ENCODE assay signal across 8 cellular contexts in genomic region chr9:99807276-99807852, GRCh38. TPM values are rescaled to one million over a fixed set of nuclear protein-coding genes. Genes with fewer than 3 reads are reported as not detected.
A peak's percentile ranks its signal among the peaks of the same experiment; 100 is the strongest.
DNase-seq lines count a peak whose midpoint lies in the region; ATAC-seq and TF ChIP-seq lines count a peak whose summit lies in the region.

No MANE protein-coding gene starts in this region.

- H3K4me1 ChIP-seq in HAP-1 (peaks cover 7% of the 10 kb centered on the region), lower lobe of right lung (no peaks in the 10 kb centered on the region)

- no peaks in the 10 kb centered on the region for H3K27me3 ChIP-seq in HAP-1 (ENCODE audit: low read depth)
- H3K27me3 ChIP-seq in lower lobe of right lung (ENCODE audit: low read depth): no peaks in the 10 kb centered on the region

- H3K27ac ChIP-seq in VCaP (peak overlapping the region; percentile 70), lower lobe of right lung (no peak overlapping the region)

- intact Hi-C loops in lower lobe of right lung (cut with DNase I): no loop called here

- no peaks in the 10 kb centered on the region for H3K9me3 ChIP-seq in HAP-1
- H3K9me3 ChIP-seq in lower lobe of right lung: no peaks in the 10 kb centered on the region

- ATAC-seq in lower lobe of right lung (peak; percentile 68 to 84), GM18858 (IDR thresholded peaks at IDR 0.05; ENCODE audit: unreplicated experiment) (no peak)

- H3K36me3 ChIP-seq in HAP-1 (replicated peaks): no peaks in the 10 kb centered on the region
- no peaks in the 10 kb centered on the region for H3K36me3 ChIP-seq in lower lobe of right lung

- H3K4me3 ChIP-seq in HAP-1 (no peak overlapping the region), lower lobe of right lung (no peak overlapping the region)

- peak; percentile 80 for TF ChIP-seq CTCF in VCaP (conservative IDR thresholded peaks at IDR 0.05)
- peak; percentile 77 for TF ChIP-seq CTCF in lower lobe of right lung (IDR thresholded peaks at IDR 0.05)

- DNase-seq in EH (ENCODE audit: low read depth) (peak; percentile 69), HAP-1 (ENCODE audit: low spot score in 2 of 2) (peak; percentile 42 to 74), NCI-H2029 (lab: John Stamatoyannopoulos, UW) (peak; percentile 40), dermis blood vessel endothelial cell (peak; percentile 78), lower lobe of right lung (peak; percentile 66)
- DNase-seq in stimulated activated naive CD4-positive, alpha-beta T cell (lab: John Stamatoyannopoulos, UW): peak; percentile 30 to 75 (median 48)

- in situ Hi-C loops in HAP-1 (cut with MboI; ENCODE audit: low sequenced_read_pairs): loop anchor here (25.0 kb wide), 1 partner anchor 505 kb away; no protein-coding TSS in a partner anchor

RNA-seq across cellular contexts. Expression of gene NR4A3, which starts 14.3 kb away (rescaled TPM):
- total RNA-seq in dermis blood vessel endothelial cell (0.05 TPM in 1 of 2 replicates, not detected in the other), lower lobe of right lung (1.7 TPM)
